Comparison of ENCODE assay signal across 19 cellular contexts in the genomic region with DNA sequence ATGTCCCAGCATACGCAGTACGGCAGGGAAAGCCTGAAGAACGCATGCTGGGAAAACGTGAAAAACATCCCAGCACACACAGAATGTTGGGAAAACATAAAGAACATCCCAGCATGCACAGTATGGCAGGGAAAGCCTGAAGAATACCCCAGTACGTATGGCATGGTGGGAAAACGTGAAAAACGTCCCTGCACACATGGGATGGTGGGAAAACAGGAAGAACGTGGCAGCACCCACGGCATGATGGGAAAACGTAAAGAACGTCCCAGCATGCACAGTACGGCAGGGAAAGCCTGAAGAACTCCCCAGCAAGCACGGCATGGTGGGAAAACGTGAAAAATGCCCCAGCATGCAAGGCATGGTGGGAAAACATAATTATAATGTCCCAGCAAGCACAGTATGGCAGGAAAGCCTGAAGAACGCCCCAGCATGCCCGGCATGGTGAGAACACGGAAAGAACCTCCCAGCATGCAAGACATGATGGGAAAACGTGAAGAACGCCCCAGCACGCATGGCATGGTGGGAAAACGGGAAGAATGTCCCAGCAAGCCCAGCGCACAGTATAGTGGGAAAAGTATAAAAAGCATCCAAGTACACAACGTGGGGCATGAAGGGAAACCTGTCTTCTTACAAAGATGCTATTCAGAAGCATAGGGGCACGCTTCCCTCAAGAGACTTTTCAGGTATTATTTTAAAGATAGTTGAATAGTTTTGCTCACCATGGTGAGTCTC.
DNase-seq lines count a peak whose midpoint lies in the region; ATAC-seq, FAIRE-seq and TF ChIP-seq lines count a peak whose summit lies in the region.
"Had no signal": no experiment of that assay in that cellular context is flagged by ENCODE, and none has a peak within 500 bp of the region (broad histone marks: within the 10 kb centered on the region; RNA-seq: fewer than 3 reads in every experiment).

No MANE protein-coding gene starts in this region.

- H3K4me2 ChIP-seq in BLaER1, result peak overlapping the region; percentile 56
- no peak overlapping the region for H3K4me2 ChIP-seq in SK-N-SH

- H3K36me3 ChIP-seq in BLaER1 (no peaks in the 10 kb centered on the region), SK-N-SH (replicated peaks in 1 of 2; ENCODE audit: control insufficient read depth in 1 of 2, insufficient read depth in 2 of 2, low read length in 1 of 2) (no peaks in the 10 kb centered on the region)

- H3K27ac ChIP-seq in BLaER1 (no peak overlapping the region), coronary artery (no peak overlapping the region), SK-N-SH (ENCODE audit: low read depth in 2 of 2, low read length in 1 of 2) (no peak overlapping the region)
- H3K27ac ChIP-seq: C4-2B had no signal

- no peaks in the 10 kb centered on the region for H3F3A ChIP-seq in SK-N-SH (replicated peaks; ENCODE audit: insufficient read depth)

- no peak overlapping the region for H3K4me3 ChIP-seq in BLaER1
- no peak overlapping the region for H3K4me3 ChIP-seq in coronary artery
- H3K4me3 ChIP-seq in SK-N-SH (ENCODE audit: low read depth in 2 of 2, low read length in 1 of 2), result no peak overlapping the region

- CTCF ChIA-PET in SK-N-SH (lab: Yijun Ruan, JAX), result interaction anchor here (0.6 kb wide), 1 partner anchor 13 kb away, joined by 3 read pairs; no protein-coding TSS in a partner anchor

- no peak for ATAC-seq in GM18858 (IDR thresholded peaks at IDR 0.05; ENCODE audit: unreplicated experiment)

- TF ChIP-seq RAD21 in SK-N-SH (IDR thresholded peaks at IDR 0.05; ENCODE audit: low read length), result no peak

- H4K20me1 ChIP-seq in BLaER1 (no peaks in the 10 kb centered on the region), SK-N-SH (ENCODE audit: insufficient read depth) (no peaks in the 10 kb centered on the region)

- POLR2A ChIA-PET in SK-N-SH (lab: Yijun Ruan, JAX), result no interaction called here

- H3K9me2 ChIP-seq in SK-N-SH, result no peaks in the 10 kb centered on the region

- no peak for TF ChIP-seq EP300 in SK-N-SH (IDR thresholded peaks at IDR 0.05; ENCODE audit: borderline replicate concordance in 1 of 2, low read depth in 1 of 2, low read length in 1 of 2)

- no peak overlapping the region for H2AFZ ChIP-seq in SK-N-SH (ENCODE audit: low read depth)

- peak; percentile 80 for FAIRE-seq in urothelium cell line (lab: Jason Lieb, UNC)
- FAIRE-seq: GM12892, GM18507, H1 had no signal

- H3K27me3 ChIP-seq in BLaER1 (no peaks in the 10 kb centered on the region), SK-N-SH (ENCODE audit: insufficient read depth) (no peaks in the 10 kb centered on the region)

- WGBS in SK-N-SH (ENCODE audit: low lambda C conversion rate), result 46% methylated on average over 24 of the region's 24 CpGs

- H3K9ac ChIP-seq in BLaER1 (no peak overlapping the region), SK-N-SH (no peak overlapping the region)

- H3K4me1 ChIP-seq in BLaER1 (peaks cover 15% of the 10 kb centered on the region), SK-N-SH (ENCODE audit: control insufficient read depth in 1 of 2, insufficient read depth in 2 of 2, low read depth in 1 of 2, low read length in 1 of 2) (no peaks in the 10 kb centered on the region)

- DNase-seq in HT1080 (ENCODE audit: low read depth) (peak; percentile 68), coronary artery (ENCODE audit: low spot score) (peak; percentile 24), urothelium cell line (ENCODE audit: low spot score) (no peak), SK-N-SH (no peak), AML-193 (lab: John Stamatoyannopoulos, UW) (no peak)
- DNase-seq: CD4-positive, alpha-beta T cell; DMS153; DMS79; GDM1; H9; IMR-90; Karpas-422; KBM-7 had no signal

- peaks cover 5% of the 10 kb centered on the region; the same call in 1 of the 2 replicates for H3K9me3 ChIP-seq in BLaER1
- peaks cover 2% of the 10 kb centered on the region; the same call in 1 of the 2 replicates for H3K9me3 ChIP-seq in SK-N-SH

- no peaks in the 10 kb centered on the region for H3K79me2 ChIP-seq in SK-N-SH (ENCODE audit: insufficient read depth)

- TF ChIP-seq CTCF in coronary artery (IDR thresholded peaks at IDR 0.05) (no peak), SK-N-SH (IDR thresholded peaks at IDR 0.05) (no peak)

TF ChIP-seq in SK-N-SH, 30 proteins besides CTCF, POLR2A, EP300 and RAD21:
- TF ChIP-seq REST (IDR thresholded peaks at IDR 0.05; ENCODE audit: low read depth, low read length), result no peak
- TF ChIP-seq YY1 (IDR thresholded peaks at IDR 0.05; ENCODE audit: low read depth), result no peak
- no peak for TF ChIP-seq GATA2 (CRISPR knock-in tag; IDR thresholded peaks at IDR 0.05)
- TF ChIP-seq ELF1 (IDR thresholded peaks at IDR 0.05), result no peak
- no peak for TF ChIP-seq USF1 (IDR thresholded peaks at IDR 0.05; ENCODE audit: borderline replicate concordance, low read depth)
- no peak for TF ChIP-seq RXRA (IDR thresholded peaks at IDR 0.05; ENCODE audit: borderline replicate concordance, low read depth)
- TF ChIP-seq CHD2 (IDR thresholded peaks at IDR 0.05; ENCODE audit: low read length, partially characterized antibody), result no peak
- no peak for TF ChIP-seq MAX (IDR thresholded peaks at IDR 0.05; ENCODE audit: low read depth)
- no peak for TF ChIP-seq NFIC (IDR thresholded peaks at IDR 0.05; ENCODE audit: borderline replicate concordance)
- no peak for TF ChIP-seq JUND (IDR thresholded peaks at IDR 0.05)

Comparison
In these comparisons a context has a peak if more than half of its experiments do, and no peak if none do; other contexts are left out.
1. DNase-seq: peak in HT1080 (single experiment) and coronary artery (single experiment); none in urothelium cell line (single experiment), SK-N-SH (single experiment) and AML-193 (0 of 2).